In the genomic region with DNA sequence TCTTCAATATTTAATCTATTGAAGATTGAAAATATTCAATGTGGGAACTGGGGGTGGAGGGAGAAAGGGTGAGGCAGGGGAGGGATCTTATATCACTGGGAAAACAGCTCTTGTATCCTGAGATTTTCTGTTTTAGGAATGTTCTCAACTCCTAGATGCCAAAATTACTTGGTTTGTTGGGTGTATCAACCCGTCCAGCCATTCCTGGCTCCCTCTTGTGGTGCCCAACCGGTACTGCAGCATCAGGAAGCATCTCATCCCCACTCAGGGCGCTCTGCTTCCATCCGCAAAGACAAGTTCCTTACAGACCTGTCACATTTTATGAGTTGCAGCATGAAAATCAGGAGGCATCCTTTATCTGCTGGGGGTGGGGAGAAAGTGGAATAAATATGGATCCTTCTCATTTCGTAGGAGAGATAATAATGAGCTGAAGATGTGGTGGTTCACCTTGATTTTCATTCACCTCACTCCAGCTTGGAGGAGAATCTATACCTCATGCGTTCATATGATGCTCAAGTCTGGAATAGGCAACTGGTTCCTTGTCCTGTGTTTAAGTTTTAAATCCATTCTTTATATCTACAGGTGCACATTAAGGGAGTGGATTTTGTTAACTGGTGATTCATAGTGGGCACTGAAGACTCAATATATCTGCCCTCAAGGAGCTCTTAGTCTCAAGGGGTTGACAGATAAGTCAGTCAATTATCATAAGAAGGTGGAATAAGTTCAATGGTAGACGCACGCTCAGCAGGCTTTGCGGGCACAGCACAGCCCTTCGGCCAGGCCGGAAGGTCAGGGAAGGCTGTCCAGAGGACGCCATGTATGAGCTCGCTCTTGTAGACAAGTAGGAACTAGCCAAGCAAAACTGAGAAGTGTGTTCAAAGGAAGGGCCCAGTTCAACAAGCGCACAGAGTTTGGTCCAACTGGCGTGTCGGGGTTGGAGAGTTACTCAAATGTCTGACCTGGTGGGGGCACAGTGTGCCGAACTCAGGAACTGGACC, we compare ENCODE assay signal across 9 cellular contexts.
DNase-seq lines count a peak whose midpoint lies in the region; TF ChIP-seq lines count a peak whose summit lies in the region.
"Had no signal": no experiment of that assay in that cellular context is flagged by ENCODE, and none has a peak within 500 bp of the region (broad histone marks: within the 10 kb centered on the region; RNA-seq: fewer than 3 reads in every experiment).

No MANE protein-coding gene starts in this region.

- no peaks in the 10 kb centered on the region for H3K9me3 Mint-ChIP-seq in endothelial cell (ENCODE audit: unreplicated experiment)

- no peak overlapping the region for H3K4me3 ChIP-seq in HFF-Myc (replicated peaks; ENCODE audit: low read depth, low read length)
- H3K4me3 ChIP-seq: BLaER1 had no signal

- no peak overlapping the region for H3K27ac Mint-ChIP-seq in endothelial cell (ENCODE audit: unreplicated experiment)

- peaks cover 19% of the 10 kb centered on the region for H3K4me1 Mint-ChIP-seq in endothelial cell (ENCODE audit: unreplicated experiment)

- TF ChIP-seq CTCF in HFF-Myc (IDR thresholded peaks at IDR 0.05; ENCODE audit: low read depth, low read length, missing control alignments): peak; percentile 97
- TF ChIP-seq CTCF in endothelial cell (IDR thresholded peaks at IDR 0.05; ENCODE audit: unreplicated experiment): peak; percentile 91

- DNase-seq in DMS53 (lab: John Stamatoyannopoulos, UW) (peak; percentile 61), DMS53 treated with DMSO at 0.1 percent for 48 hours (lab: John Stamatoyannopoulos, UW; ENCODE audit: unreplicated experiment) (no peak), HFF-Myc (ENCODE audit: extremely low read depth, low read depth) (peak; percentile 25), NCI-H226 (peak; percentile 27), endothelial cell (ENCODE audit: low spot score) (peak; percentile 66), middle frontal gyrus (ENCODE audit: extremely low spot score, low spot score) (peak; percentile 45)
- peak; percentile 38 to 56 for DNase-seq in activated CD8-positive, alpha-beta memory T cell treated with anti-CD3 and anti-CD28 coated beads for 4 hours (ENCODE audit: low read depth in 2 of 2)
- DNase-seq in stimulated activated CD8-positive, alpha-beta memory T cell treated with anti-CD3 and anti-CD28 coated beads, Interleukin-7, amount 100 ng/mL, for 1 hour (ENCODE audit: low read depth in 2 of 2): peak; percentile 47

- peaks cover 22% of the 10 kb centered on the region for H3K36me3 Mint-ChIP-seq in endothelial cell (ENCODE audit: low read depth, unreplicated experiment)

- H3K27me3 Mint-ChIP-seq in endothelial cell (ENCODE audit: unreplicated experiment): peaks cover 11% of the 10 kb centered on the region

- no peak overlapping the region for H3K4me3 Mint-ChIP-seq in endothelial cell (ENCODE audit: unreplicated experiment)
